ENCODE assay signal across 8 cellular contexts in genomic region chr5:37370550-37370863, GRCh38. TPM values are rescaled to one million over a fixed set of nuclear protein-coding genes. Genes with fewer than 3 reads are reported as not detected.
DNase-seq lines count a peak whose midpoint lies in the region; ATAC-seq and TF ChIP-seq lines count a peak whose summit lies in the region.

No MANE protein-coding gene starts in this region.

- 0% methylated on average over 7 of the region's 7 CpGs for WGBS in heart left ventricle, 4 donors
- WGBS in esophagus muscularis mucosa: 1% methylated on average over 7 of the region's 7 CpGs
- WGBS in sigmoid colon, 2 donors: 0% methylated on average over 7 of the region's 7 CpGs

- no peak for TF ChIP-seq POLR2A in heart left ventricle (IDR thresholded peaks at IDR 0.05)
- no peak for TF ChIP-seq POLR2A in Peyer's patch (IDR thresholded peaks at IDR 0.05)
- no peak for TF ChIP-seq POLR2A in esophagus muscularis mucosa (IDR thresholded peaks at IDR 0.05; ENCODE audit: low read depth)
- no peak for TF ChIP-seq POLR2A in sigmoid colon (IDR thresholded peaks at IDR 0.05)

- intact Hi-C loops in heart left ventricle (cut with DNase I) (loop anchor here in 2 of 10 donors (5.0 kb wide), 3 partner anchors 123 to 1218 kb away; partner anchors contain the start of genes CPLANE1 (in 1 of the 2), LMBRD2 (in 1 of the 2), NIPBL (in 1 of the 2) and SKP2 (in 1 of the 2)), Right ventricle myocardium superior (cut with DNase I) (no loop called here), esophagus muscularis mucosa (cut with DNase I) (no loop called here), sigmoid colon (cut with DNase I) (loop anchor here (5.0 to 10.0 kb wide), 2 partner anchors 118 to 496 kb away; partner anchors contain the start of gene NIPBL)

- DNase-seq in heart left ventricle (no peak), Right ventricle myocardium superior (no peak), Peyer's patch (no peak), esophagus muscularis mucosa (ENCODE audit: extremely low spot score) (no peak), sigmoid colon (no peak), GM19238 (ENCODE audit: insufficient read length, low spot score) (no peak), middle frontal gyrus (ENCODE audit: extremely low spot score, low spot score) (no peak)

- no peaks in the 10 kb centered on the region for H3K9me3 ChIP-seq in heart left ventricle
- H3K9me3 ChIP-seq in Peyer's patch: no peaks in the 10 kb centered on the region
- H3K9me3 ChIP-seq in esophagus muscularis mucosa: no peaks in the 10 kb centered on the region
- H3K9me3 ChIP-seq in sigmoid colon: no peaks in the 10 kb centered on the region

- peaks cover 10 to 30% (median 24%) of the 10 kb centered on the region in 12 donors for H3K4me1 ChIP-seq in heart left ventricle
- H3K4me1 ChIP-seq in Peyer's patch: peaks cover 0 to 19% (median 0%) of the 10 kb centered on the region in 4 donors
- peaks cover 26 to 37% (median 33%) of the 10 kb centered on the region in 4 donors for H3K4me1 ChIP-seq in esophagus muscularis mucosa
- H3K4me1 ChIP-seq in sigmoid colon: peaks cover 0 to 36% (median 24%) of the 10 kb centered on the region in 4 donors

- TF ChIP-seq CTCF in heart left ventricle (IDR thresholded peaks at IDR 0.05) (no peak), Peyer's patch (IDR thresholded peaks at IDR 0.05) (no peak), esophagus muscularis mucosa (IDR thresholded peaks at IDR 0.05) (no peak), sigmoid colon (IDR thresholded peaks at IDR 0.05) (no peak)

- ATAC-seq in heart left ventricle: no peak
- ATAC-seq in Right ventricle myocardium superior (ENCODE audit: poor library complexity): no peak
- no peak for ATAC-seq in HG03469 (IDR thresholded peaks at IDR 0.05; ENCODE audit: unreplicated experiment)

- peak overlapping the region; percentile 57 to 94 (median 85) for H3K4me3 ChIP-seq in heart left ventricle
- peak overlapping the region; percentile 58 to 80 (median 68) for H3K4me3 ChIP-seq in Peyer's patch
- H3K4me3 ChIP-seq in esophagus muscularis mucosa: peak overlapping the region; percentile 69 to 96 (median 80)
- H3K4me3 ChIP-seq in sigmoid colon: peak overlapping the region; percentile 74 to 91 (median 84)

- H3K27me3 ChIP-seq in heart left ventricle (no peaks in the 10 kb centered on the region), Peyer's patch (no peaks in the 10 kb centered on the region), esophagus muscularis mucosa (no peaks in the 10 kb centered on the region), sigmoid colon (no peaks in the 10 kb centered on the region)

- H3K36me3 ChIP-seq in heart left ventricle (peaks cover 0 to 6% (median 0%) of the 10 kb centered on the region in 9 donors), Peyer's patch (no peaks in the 10 kb centered on the region), esophagus muscularis mucosa (peaks cover 0 to 7% (median 2%) of the 10 kb centered on the region in 4 donors), sigmoid colon (no peaks in the 10 kb centered on the region)

- H3K27ac ChIP-seq in heart left ventricle (peak overlapping the region in 11 of 12 donors; percentile 74 to 92 (median 83)), Peyer's patch (peak overlapping the region; percentile 69 to 85 (median 80)), esophagus muscularis mucosa (replicated peaks in 1 of 4) (peak overlapping the region; percentile 83 to 88 (median 85)), sigmoid colon (peak overlapping the region; percentile 83 to 90 (median 87))

- TF ChIP-seq EP300 in esophagus muscularis mucosa (IDR thresholded peaks at IDR 0.05) (no peak), sigmoid colon (IDR thresholded peaks at IDR 0.05) (no peak)

RNA-seq across cellular contexts. Expression of gene NUP155, which starts 0.4 kb away (rescaled TPM):
- total RNA-seq in heart left ventricle (10 to 100 TPM in 7 of 9 donors, 1 to 10 TPM in 2; 9.7 to 17.4 (median 12.4) TPM), Right ventricle myocardium superior (10.7 TPM), Peyer's patch (10 to 100 TPM; 15.6 to 31.4 (median 16.4) TPM), esophagus muscularis mucosa (10 to 100 TPM; 12.2 to 17.1 (median 15.8) TPM), sigmoid colon (10 to 100 TPM; 12.7 to 24.4 (median 18.8) TPM)
- polyA plus RNA-seq in heart left ventricle (1 to 10 TPM; 2.0 to 7.2 TPM), sigmoid colon (1 to 10 TPM; 1.2 to 7.9 (median 1.8) TPM)

RNA-seq across cellular contexts. Expression of gene WDR70, which starts 8.6 kb away (rescaled TPM):
- total RNA-seq in heart left ventricle: 10 to 100 TPM in 7 of 9 donors, 1 to 10 TPM in 2; 6.0 to 31.3 (median 16.9) TPM
- 10 to 100 TPM in 1 of 2 donors, 1 to 10 TPM in 1; 9.1 to 13.6 TPM for polyA plus RNA-seq in heart left ventricle
- total RNA-seq in Right ventricle myocardium superior: 17.8 TPM
- 100 to 1,000 TPM in 1 of 4 donors, 10 to 100 TPM in 3; 18.9 to 106 (median 34.9) TPM for total RNA-seq in Peyer's patch
- total RNA-seq in esophagus muscularis mucosa: 10 to 100 TPM; 15.6 to 24.1 (median 19.6) TPM
- total RNA-seq in sigmoid colon: 10 to 100 TPM; 25.5 to 36.4 (median 32.4) TPM
- 10 to 100 TPM in 2 of 3 donors, 1 to 10 TPM in 1; 8.4 to 15.4 (median 10.2) TPM for polyA plus RNA-seq in sigmoid colon
